In genomic region chr17:38544175-38544838, GRCh38 we compare ENCODE assay signal across 18 cellular contexts.
"Had no signal": no experiment of that assay in that cellular context is flagged by ENCODE, and none has a peak within 500 bp of the region (broad histone marks: within the 10 kb centered on the region; RNA-seq: fewer than 3 reads in every experiment).

No MANE protein-coding gene starts in this region.

- H3K9me3 ChIP-seq: colonic mucosa, psoas muscle, sigmoid colon, stomach, thoracic aorta, transverse colon had no signal

- H3K79me2 ChIP-seq: hepatocyte had no signal

- H3K4me3 ChIP-seq: colonic mucosa, hepatocyte, psoas muscle, sigmoid colon, skin epidermis, stomach, thoracic aorta, transverse colon had no signal

- H3K27ac ChIP-seq: colonic mucosa, hepatocyte, psoas muscle, sigmoid colon, skin epidermis, stomach, thoracic aorta, transverse colon had no signal

- H3K27me3 ChIP-seq: colonic mucosa, hepatocyte, sigmoid colon had no signal

- H3K4me1 ChIP-seq: colonic mucosa, psoas muscle, sigmoid colon, transverse colon had no signal

- H2AFZ ChIP-seq: hepatocyte had no signal

- DNase-seq: colonic mucosa; dermis blood vessel endothelial cell; erythroblast; foreskin melanocyte; kidney glomerular epithelial cell; mesendoderm; naive B cell; psoas muscle; retina; sigmoid colon; stimulated activated CD4-positive, alpha-beta T cell treated with anti-CD3 and anti-CD28 coated beads, Interleukin-2, amount 100 ng/mL, for 24 hours; stimulated activated CD4-positive, alpha-beta T cell treated with anti-CD3 and anti-CD28 coated beads, Interleukin-4, amount 100 ng/mL, for 4 hours; stimulated activated naive CD4-positive, alpha-beta T cell; stomach; transverse colon had no signal

- H3K36me3 ChIP-seq: colonic mucosa, sigmoid colon, stomach, thoracic aorta, transverse colon had no signal

- H3K4me2 ChIP-seq: hepatocyte had no signal
